ENCODE assay signal across 1 cellular context in genomic region chr3:126476166-126476975, GRCh38.
TF ChIP-seq lines count a peak whose summit lies in the region.

No MANE protein-coding gene starts in this region.

TF ChIP-seq in K562, 482 proteins besides CTCF, POLR2A, EP300 and RAD21 (continued from another document and continues in another):
- TF ChIP-seq, protein P1, sequence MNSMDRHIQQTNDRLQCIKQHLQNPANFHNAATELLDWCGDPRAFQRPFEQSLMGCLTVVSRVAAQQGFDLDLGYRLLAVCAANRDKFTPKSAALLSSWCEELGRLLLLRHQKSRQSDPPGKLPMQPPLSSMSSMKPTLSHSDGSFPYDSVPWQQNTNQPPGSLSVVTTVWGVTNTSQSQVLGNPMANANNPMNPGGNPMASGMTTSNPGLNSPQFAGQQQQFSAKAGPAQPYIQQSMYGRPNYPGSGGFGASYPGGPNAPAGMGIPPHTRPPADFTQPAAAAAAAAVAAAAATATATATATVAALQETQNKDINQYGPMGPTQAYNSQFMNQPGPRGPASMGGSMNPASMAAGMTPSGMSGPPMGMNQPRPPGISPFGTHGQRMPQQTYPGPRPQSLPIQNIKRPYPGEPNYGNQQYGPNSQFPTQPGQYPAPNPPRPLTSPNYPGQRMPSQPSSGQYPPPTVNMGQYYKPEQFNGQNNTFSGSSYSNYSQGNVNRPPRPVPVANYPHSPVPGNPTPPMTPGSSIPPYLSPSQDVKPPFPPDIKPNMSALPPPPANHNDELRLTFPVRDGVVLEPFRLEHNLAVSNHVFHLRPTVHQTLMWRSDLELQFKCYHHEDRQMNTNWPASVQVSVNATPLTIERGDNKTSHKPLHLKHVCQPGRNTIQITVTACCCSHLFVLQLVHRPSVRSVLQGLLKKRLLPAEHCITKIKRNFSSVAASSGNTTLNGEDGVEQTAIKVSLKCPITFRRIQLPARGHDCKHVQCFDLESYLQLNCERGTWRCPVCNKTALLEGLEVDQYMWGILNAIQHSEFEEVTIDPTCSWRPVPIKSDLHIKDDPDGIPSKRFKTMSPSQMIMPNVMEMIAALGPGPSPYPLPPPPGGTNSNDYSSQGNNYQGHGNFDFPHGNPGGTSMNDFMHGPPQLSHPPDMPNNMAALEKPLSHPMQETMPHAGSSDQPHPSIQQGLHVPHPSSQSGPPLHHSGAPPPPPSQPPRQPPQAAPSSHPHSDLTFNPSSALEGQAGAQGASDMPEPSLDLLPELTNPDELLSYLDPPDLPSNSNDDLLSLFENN (IDR thresholded peaks at IDR 0.05; ENCODE audit: low read depth in 2 of 2, low read length in 2 of 2): no peak
- TF ChIP-seq CHD7 (IDR thresholded peaks at IDR 0.05; ENCODE audit: low read depth, low read length): no peak
- no peak for TF ChIP-seq MEF2D (tag; conservative IDR thresholded peaks at IDR 0.05; ENCODE audit: low read depth)
- no peak for TF ChIP-seq ATF7 (IDR thresholded peaks at IDR 0.05)
- no peak for TF ChIP-seq PRDM10 (IDR thresholded peaks at IDR 0.05; ENCODE audit: partially characterized antibody)
- no peak for TF ChIP-seq ZNF696 (CRISPR knock-in tag; conservative IDR thresholded peaks at IDR 0.05)
- no peak for TF ChIP-seq SMARCA4 (IDR thresholded peaks at IDR 0.05)
- TF ChIP-seq CUX1 (CRISPR knock-in tag; IDR thresholded peaks at IDR 0.05): no peak
- TF ChIP-seq XRCC3 (IDR thresholded peaks at IDR 0.05): no peak
- TF ChIP-seq FOXP4 (CRISPR knock-in tag; IDR thresholded peaks at IDR 0.05; ENCODE audit: borderline replicate concordance): no peak
- TF ChIP-seq KLF1 (tag; IDR thresholded peaks at IDR 0.05): no peak
- TF ChIP-seq NFIC (IDR thresholded peaks at IDR 0.05): no peak
- TF ChIP-seq POLR2AphosphoS5 (IDR thresholded peaks at IDR 0.05; ENCODE audit: control insufficient read depth, insufficient read depth, low read depth, low read length): 0 out of 2 replicates have a peak, but pooled peaks have one; percentile 4
- no peak for TF ChIP-seq ZBTB2 (IDR thresholded peaks at IDR 0.05)
- TF ChIP-seq MAFF (IDR thresholded peaks at IDR 0.05; ENCODE audit: low read length): no peak
- no peak for TF ChIP-seq SMAD3 (CRISPR knock-in tag; conservative IDR thresholded peaks at IDR 0.05)
- no peak for TF ChIP-seq ZNF121 (CRISPR knock-in tag; conservative IDR thresholded peaks at IDR 0.05)
- no peak for TF ChIP-seq GABPA (tag; conservative IDR thresholded peaks at IDR 0.05; ENCODE audit: low read depth)
- no peak for TF ChIP-seq ZNF444 (CRISPR knock-in tag; IDR thresholded peaks at IDR 0.05)
- no peak for TF ChIP-seq KDM5B (IDR thresholded peaks at IDR 0.05; ENCODE audit: insufficient replicate concordance, low read depth, low read length)
- no peak for TF ChIP-seq ZNF12 (CRISPR knock-in tag; IDR thresholded peaks at IDR 0.05)
- no peak for TF ChIP-seq BMI1 (IDR thresholded peaks at IDR 0.05; ENCODE audit: low read length)
- TF ChIP-seq NRF1 (conservative IDR thresholded peaks at IDR 0.05 in 1 of 2, IDR thresholded peaks at IDR 0.05 in 1 of 2): no peak; a peak in 1 of 4 replicates
- no peak for TF ChIP-seq FOSL1 (tag; conservative IDR thresholded peaks at IDR 0.05)
- no peak for TF ChIP-seq PHB2 (IDR thresholded peaks at IDR 0.05; ENCODE audit: low read depth)
